In genomic region chr10:130864951-130865350, GRCh38 we compare ENCODE assay signal across 32 cellular contexts.
"Had no signal": no experiment of that assay in that cellular context is flagged by ENCODE, and none has a peak within 500 bp of the region (broad histone marks: within the 10 kb centered on the region; RNA-seq: fewer than 3 reads in every experiment).

No MANE protein-coding gene starts in this region.

- ATAC-seq: heart left ventricle; left colon; lower lobe of right lung; mucosa of descending colon; naive thymus-derived CD4-positive, alpha-beta T cell; natural killer cell treated with Interleukin-12 subunit alpha and Interleukin-12 subunit beta and Interleukin-15 and Interleukin-18, amount 100 ng/mL, for 72 hours; right cardiac atrium; sciatic nerve; stimulated activated naive B cell treated with anti-CD40 and anti-IgM and Interleukin-4, amounts not matched to agents 10 μg/mL and 1 μg/mL and 100 μg/mL, for 72 hours; stimulated activated naive CD8-positive, alpha-beta T cell treated with anti-CD3 and anti-CD28 coated beads, Interleukin-15, Interleukin-2, amounts not matched to agents 100 U/mL and 50 U/mL, for 24 hours; upper lobe of right lung had no signal

- H3K4me1 ChIP-seq: heart left ventricle, lower lobe of right lung, neural progenitor cell, stomach, testis, thyroid gland, transverse colon, upper lobe of right lung, uterus had no signal

- H3K4me1 Mint-ChIP-seq: immature natural killer cell; naive thymus-derived CD4-positive, alpha-beta T cell; neural progenitor cell; stimulated activated naive B cell treated with anti-CD40 and anti-IgM and Interleukin-4, amounts not matched to agents 10 μg/mL and 1 μg/mL and 100 μg/mL, for 72 hours had no signal

- H3K36me3 Mint-ChIP-seq: immature natural killer cell; naive thymus-derived CD4-positive, alpha-beta T cell; natural killer cell treated with Interleukin-12 subunit alpha and Interleukin-12 subunit beta and Interleukin-15 and Interleukin-18, amount 100 ng/mL, for 72 hours; neural progenitor cell; stimulated activated naive B cell treated with anti-CD40 and anti-IgM and Interleukin-4, amounts not matched to agents 10 μg/mL and 1 μg/mL and 100 μg/mL, for 72 hours had no signal

- H3K4me2 ChIP-seq: neural progenitor cell had no signal

- H3K27ac ChIP-seq: heart left ventricle, lower lobe of right lung, neural progenitor cell, neutrophil, ovary, skin epidermis, stomach, testis, thyroid gland, transverse colon, upper lobe of right lung, uterus had no signal

- H3K27me3 ChIP-seq: neural progenitor cell, neutrophil, ovary, testis, thyroid gland, transverse colon, upper lobe of right lung, uterus had no signal

- H3K4me3 Mint-ChIP-seq: immature natural killer cell; naive thymus-derived CD4-positive, alpha-beta T cell; natural killer cell treated with Interleukin-12 subunit alpha and Interleukin-12 subunit beta and Interleukin-15 and Interleukin-18, amount 100 ng/mL, for 72 hours; neural progenitor cell; stimulated activated naive B cell treated with anti-CD40 and anti-IgM and Interleukin-4, amounts not matched to agents 10 μg/mL and 1 μg/mL and 100 μg/mL, for 72 hours had no signal

- H3K9ac ChIP-seq: neural progenitor cell had no signal

- H3K4me3 ChIP-seq: heart left ventricle, lower lobe of right lung, mucosa of descending colon, neural progenitor cell, ovary, skin epidermis, stomach, testis, thyroid gland, transverse colon, upper lobe of right lung, uterus had no signal

- H2AFZ ChIP-seq: neural progenitor cell had no signal

- H3K9me3 Mint-ChIP-seq: immature natural killer cell; natural killer cell treated with Interleukin-12 subunit alpha and Interleukin-12 subunit beta and Interleukin-15 and Interleukin-18, amount 100 ng/mL, for 72 hours; neural progenitor cell had no signal

- H3K9me3 ChIP-seq: heart left ventricle, lower lobe of right lung, neutrophil, ovary, stomach, testis, thyroid gland, transverse colon, upper lobe of right lung, uterus had no signal

- DNase-seq: heart left ventricle; hypothalamus; immature natural killer cell; kidney; left colon; lower lobe of right lung; mammary epithelial cell; mesenchymal stem cell; midbrain; mucosa of descending colon; naive thymus-derived CD4-positive, alpha-beta T cell; occipital lobe; ovary; right cardiac atrium; stimulated activated CD4-positive, alpha-beta T cell treated with anti-CD3 and anti-CD28 coated beads, Interleukin-12 subunit alpha, Interleukin-12 subunit beta, amount 100 ng/mL, for 4 hours; stimulated activated CD4-positive, alpha-beta T cell treated with anti-CD3 and anti-CD28 coated beads, Interleukin-15, amount 100 ng/mL, for 24 hours; stimulated activated CD4-positive, alpha-beta T cell treated with anti-CD3 and anti-CD28 coated beads, Interleukin-2, amount 100 ng/mL, for 24 hours; stimulated activated CD4-positive, alpha-beta T cell treated with anti-CD3 and anti-CD28 coated beads, Interleukin-4, amount 100 ng/mL, for 1 hour; stimulated activated naive B cell treated with anti-CD40 and anti-IgM and Interleukin-4, amounts not matched to agents 10 μg/mL and 1 μg/mL and 100 μg/mL, for 72 hours; stimulated activated naive CD8-positive, alpha-beta T cell treated with anti-CD3 and anti-CD28 coated beads, Interleukin-15, Interleukin-2, amounts not matched to agents 100 U/mL and 50 U/mL, for 24 hours; stomach; testis; thyroid gland; transverse colon; upper lobe of right lung; uterus had no signal

- H3K36me3 ChIP-seq: heart left ventricle, lower lobe of right lung, neural progenitor cell, neutrophil, ovary, stomach, thyroid gland, transverse colon, upper lobe of right lung, uterus had no signal

- H3K27me3 Mint-ChIP-seq: stimulated activated naive B cell treated with anti-CD40 and anti-IgM and Interleukin-4, amounts not matched to agents 10 μg/mL and 1 μg/mL and 100 μg/mL, for 72 hours had no signal

- H3K27ac Mint-ChIP-seq: immature natural killer cell; naive thymus-derived CD4-positive, alpha-beta T cell; natural killer cell treated with Interleukin-12 subunit alpha and Interleukin-12 subunit beta and Interleukin-15 and Interleukin-18, amount 100 ng/mL, for 72 hours; neural progenitor cell; progenitor cell of endocrine pancreas; stimulated activated naive B cell treated with anti-CD40 and anti-IgM and Interleukin-4, amounts not matched to agents 10 μg/mL and 1 μg/mL and 100 μg/mL, for 72 hours had no signal
